ENCODE assay signal across 38 cellular contexts in the genomic region with DNA sequence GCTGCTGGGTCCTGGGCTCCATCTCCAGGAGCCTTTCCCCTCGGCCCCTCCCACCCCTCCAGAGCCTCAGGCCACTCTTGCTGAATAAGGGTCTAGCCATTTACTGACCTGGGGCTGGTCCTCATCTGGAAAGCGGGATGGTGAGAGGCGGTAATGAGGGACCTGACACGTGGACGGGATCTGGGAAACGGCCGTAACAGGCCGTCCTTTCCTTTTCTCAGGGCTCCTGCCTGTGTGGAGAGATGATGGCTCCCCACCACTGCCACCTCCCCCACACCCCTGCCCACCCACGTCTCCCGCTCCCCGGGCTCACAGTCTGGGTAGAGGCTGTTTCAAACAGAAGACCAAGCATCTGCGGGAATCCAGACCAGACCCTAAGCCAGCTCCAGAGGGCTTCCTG. TPM values are rescaled to one million over a fixed set of nuclear protein-coding genes. Genes with fewer than 3 reads are reported as not detected.
"Had no signal": no experiment of that assay in that cellular context is flagged by ENCODE, and none has a peak within 500 bp of the region (broad histone marks: within the 10 kb centered on the region; RNA-seq: fewer than 3 reads in every experiment).

No MANE protein-coding gene starts in this region.

- H3K27me3 Mint-ChIP-seq: activated CD4-positive, alpha-beta memory T cell treated with anti-CD3 and anti-CD28 coated beads for 36 hours; activated CD8-positive, alpha-beta memory T cell treated with anti-CD3 and anti-CD28 coated beads, Interleukin-2, amount 10 ng/mL, durations not matched to agents 7 days and 5 days; activated naive CD8-positive, alpha-beta T cell; central memory CD8-positive, alpha-beta T cell; T-helper 17 cell had no signal

- H3K27me3 ChIP-seq: brain microvascular endothelial cell, esophagus muscularis mucosa, gastrocnemius medialis had no signal

- H3K27ac Mint-ChIP-seq: activated B cell treated with CpG ODN at 0.5 μM for 24 hours; activated CD4-positive, alpha-beta memory T cell treated with anti-CD3 and anti-CD28 coated beads for 36 hours; activated CD8-positive, alpha-beta memory T cell treated with anti-CD3 and anti-CD28 coated beads, Interleukin-2, amount 10 ng/mL, durations not matched to agents 7 days and 5 days; activated CD8-positive, alpha-beta T cell treated with anti-CD3 and anti-CD28 coated beads, Interleukin-2, amount 10 ng/mL, durations not matched to agents 7 days and 5 days; activated naive CD4-positive, alpha-beta T cell treated with anti-CD3 and anti-CD28 coated beads, Interleukin-2, amount 10 ng/mL, durations not matched to agents 7 days and 5 days; activated naive CD8-positive, alpha-beta T cell; activated T-helper 1 cell treated with anti-CD3 and anti-CD28 coated beads, Interleukin-12 subunit alpha, Interleukin-12 subunit beta, Interleukin-2, Interleukin-4 antibody, amounts not matched to agents 30 ng/mL and 10 ng/mL and 1 ng/mL, durations not matched to agents 14 hours and 24 hours and 36 hours; activated T-helper 2 cell treated with anti-CD3 and anti-CD28 coated beads, Interferon-gamma antibody, Interleukin-2, Interleukin-4, amounts not matched to agents 10 μg/mL and 5 μg/mL and 100 μg/mL, durations not matched to agents 14 hours and 24 hours and 36 hours; effector memory CD8-positive, alpha-beta T cell; T-helper 17 cell; T-helper 2 cell treated with Interferon-gamma antibody and Interleukin-4, amounts not matched to agents 5 μg/mL and 100 μg/mL, for 36 hours had no signal

- H3K4me1 Mint-ChIP-seq: activated B cell treated with CpG ODN at 0.5 μM for 24 hours; activated CD8-positive, alpha-beta memory T cell treated with anti-CD3 and anti-CD28 coated beads, Interleukin-2, amount 10 ng/mL, durations not matched to agents 7 days and 5 days; activated naive CD4-positive, alpha-beta T cell treated with anti-CD3 and anti-CD28 coated beads, Interleukin-2, amount 10 ng/mL, durations not matched to agents 7 days and 5 days; central memory CD8-positive, alpha-beta T cell had no signal

- ATAC-seq: activated CD4-positive, CD25-positive, alpha-beta regulatory T cell treated with anti-CD3 and anti-CD28 coated beads, Interleukin-2, amount 50 U/mL, for 24 hours; activated CD8-positive, alpha-beta memory T cell treated with anti-CD3 and anti-CD28 coated beads, Interleukin-2, amount 10 ng/mL, durations not matched to agents 7 days and 5 days; activated CD8-positive, alpha-beta T cell treated with anti-CD3 and anti-CD28 coated beads, Interleukin-2, amount 10 ng/mL, durations not matched to agents 7 days and 5 days; effector memory CD8-positive, alpha-beta T cell; foreskin keratinocyte; gastrocnemius medialis; T-helper 17 cell had no signal

- DNase-seq: activated B cell treated with CpG ODN at 0.5 μM for 24 hours; activated CD4-positive, alpha-beta memory T cell treated with anti-CD3 and anti-CD28 coated beads for 36 hours; activated CD4-positive, alpha-beta T cell treated with anti-CD3 and anti-CD28 coated beads for 48 hours; activated CD4-positive, alpha-beta T cell treated with anti-CD3 and anti-CD28 coated beads, Interleukin-2, amount 50 U/mL, for 1 hour; activated CD8-positive, alpha-beta memory T cell treated with anti-CD3 and anti-CD28 coated beads, Interleukin-2, amount 10 ng/mL, durations not matched to agents 7 days and 5 days; activated CD8-positive, alpha-beta memory T cell treated with anti-CD3 and anti-CD28 coated beads, Interleukin-2, amount 50 U/mL, for 4 hours; activated CD8-positive, alpha-beta T cell treated with anti-CD3 and anti-CD28 coated beads, Interleukin-2, amount 10 ng/mL, durations not matched to agents 7 days and 5 days; activated effector memory CD4-positive, alpha-beta T cell treated with anti-CD3 and anti-CD28 coated beads, Interleukin-2, amount 50 U/mL, for 16 hours; activated naive CD4-positive, alpha-beta T cell treated with anti-CD3 and anti-CD28 coated beads, Interleukin-2, amount 10 ng/mL, durations not matched to agents 7 days and 5 days; activated T-cell treated with anti-CD3 and anti-CD28 coated beads, Interleukin-2, amount 50 U/mL, for 1 hour; activated T-cell treated with anti-CD3 and anti-CD28 coated beads, Interleukin-2, amount 50 U/mL, for 48 hours; amniotic stem cell; anterior cingulate cortex; brain microvascular endothelial cell; cortex of kidney; dermis blood vessel endothelial cell; effector CD4-positive, alpha-beta T cell; effector memory CD8-positive, alpha-beta T cell; erythroblast; foreskin keratinocyte; gastrocnemius medialis; glutamatergic neuron; SW 1271; T-helper 1 cell; T-helper 17 cell; T1000; WERI-Rb-1 had no signal

- H3K27ac ChIP-seq: brain microvascular endothelial cell, esophagus muscularis mucosa, foreskin keratinocyte, gastrocnemius medialis, WERI-Rb-1 had no signal

- H3K4me3 ChIP-seq: esophagus muscularis mucosa, gastrocnemius medialis had no signal

- H3K36me3 ChIP-seq: brain microvascular endothelial cell, esophagus muscularis mucosa, gastrocnemius medialis, WERI-Rb-1 had no signal

- H3K36me3 Mint-ChIP-seq: activated CD4-positive, alpha-beta memory T cell treated with anti-CD3 and anti-CD28 coated beads for 36 hours; activated CD8-positive, alpha-beta memory T cell treated with anti-CD3 and anti-CD28 coated beads, Interleukin-2, amount 10 ng/mL, durations not matched to agents 7 days and 5 days; activated naive CD4-positive, alpha-beta T cell treated with anti-CD3 and anti-CD28 coated beads, Interleukin-2, amount 10 ng/mL, durations not matched to agents 7 days and 5 days; activated naive CD8-positive, alpha-beta T cell had no signal

- H3K4me3 Mint-ChIP-seq: activated B cell treated with CpG ODN at 0.5 μM for 24 hours; activated CD4-positive, alpha-beta memory T cell treated with anti-CD3 and anti-CD28 coated beads for 36 hours; activated CD8-positive, alpha-beta memory T cell treated with anti-CD3 and anti-CD28 coated beads, Interleukin-2, amount 10 ng/mL, durations not matched to agents 7 days and 5 days; activated CD8-positive, alpha-beta T cell treated with anti-CD3 and anti-CD28 coated beads, Interleukin-2, amount 10 ng/mL, durations not matched to agents 7 days and 5 days; activated naive CD4-positive, alpha-beta T cell treated with anti-CD3 and anti-CD28 coated beads, Interleukin-2, amount 10 ng/mL, durations not matched to agents 7 days and 5 days; activated naive CD8-positive, alpha-beta T cell; activated T-helper 1 cell treated with anti-CD3 and anti-CD28 coated beads, Interleukin-12 subunit alpha, Interleukin-12 subunit beta, Interleukin-2, Interleukin-4 antibody, amounts not matched to agents 30 ng/mL and 10 ng/mL and 1 ng/mL, durations not matched to agents 14 hours and 24 hours and 36 hours; central memory CD8-positive, alpha-beta T cell; effector memory CD8-positive, alpha-beta T cell; T-helper 17 cell; T-helper 2 cell treated with Interferon-gamma antibody and Interleukin-4, amounts not matched to agents 5 μg/mL and 100 μg/mL, for 36 hours had no signal

- FAIRE-seq: astrocyte, bronchial epithelial cell, colon had no signal

- H3K4me1 ChIP-seq: foreskin keratinocyte, gastrocnemius medialis had no signal

- H3K9me3 ChIP-seq: esophagus muscularis mucosa, gastrocnemius medialis had no signal

- H3K9me3 Mint-ChIP-seq: activated B cell treated with CpG ODN at 0.5 μM for 24 hours; activated CD4-positive, alpha-beta memory T cell treated with anti-CD3 and anti-CD28 coated beads for 36 hours; activated naive CD4-positive, alpha-beta T cell treated with anti-CD3 and anti-CD28 coated beads, Interleukin-2, amount 10 ng/mL, durations not matched to agents 7 days and 5 days; activated T-helper 1 cell treated with anti-CD3 and anti-CD28 coated beads, Interleukin-12 subunit alpha, Interleukin-12 subunit beta, Interleukin-2, Interleukin-4 antibody, amounts not matched to agents 30 ng/mL and 10 ng/mL and 1 ng/mL, durations not matched to agents 14 hours and 24 hours and 36 hours; activated T-helper 2 cell treated with anti-CD3 and anti-CD28 coated beads, Interferon-gamma antibody, Interleukin-2, Interleukin-4, amounts not matched to agents 10 μg/mL and 5 μg/mL and 100 μg/mL, durations not matched to agents 14 hours and 24 hours and 36 hours; central memory CD8-positive, alpha-beta T cell; effector memory CD8-positive, alpha-beta T cell; T-helper 2 cell treated with Interferon-gamma antibody and Interleukin-4, amounts not matched to agents 5 μg/mL and 100 μg/mL, for 36 hours had no signal

RNA-seq across cellular contexts. Expression of gene KCNJ12, which starts 20.6 kb away (rescaled TPM):
- total RNA-seq: activated B cell treated with CpG ODN at 0.5 μM for 24 hours; activated CD4-positive, alpha-beta memory T cell treated with anti-CD3 and anti-CD28 coated beads for 36 hours; activated CD8-positive, alpha-beta memory T cell treated with anti-CD3 and anti-CD28 coated beads for 36 hours; activated CD8-positive, alpha-beta memory T cell treated with anti-CD3 and anti-CD28 coated beads, Interleukin-2, amount 10 ng/mL, durations not matched to agents 7 days and 5 days; activated CD8-positive, alpha-beta T cell treated with anti-CD3 and anti-CD28 coated beads, Interleukin-2, amount 10 ng/mL, durations not matched to agents 7 days and 5 days; activated T-helper 1 cell treated with anti-CD3 and anti-CD28 coated beads, Interleukin-12 subunit alpha, Interleukin-12 subunit beta, Interleukin-2, Interleukin-4 antibody, amounts not matched to agents 30 ng/mL and 10 ng/mL and 1 ng/mL, durations not matched to agents 14 hours and 24 hours and 36 hours; activated T-helper 2 cell treated with anti-CD3 and anti-CD28 coated beads, Interferon-gamma antibody, Interleukin-2, Interleukin-4, amounts not matched to agents 10 μg/mL and 5 μg/mL and 100 μg/mL, durations not matched to agents 14 hours and 24 hours and 36 hours had no signal
